ENCODE assay signal across 1 cellular context in genomic region chr15:33994005-33994615, GRCh38.
TF ChIP-seq lines count a peak whose summit lies in the region.

No MANE protein-coding gene starts in this region.

TF ChIP-seq in endothelial cell of umbilical vein, 7 proteins besides CTCF, POLR2A, EP300 and RAD21 (continued from another document):
- TF ChIP-seq EZH2 (IDR thresholded peaks at IDR 0.05; ENCODE audit: borderline replicate concordance, low read depth, low read length, severe bottlenecking) (no peak), POLR2AphosphoS5 (IDR thresholded peaks at IDR 0.05; ENCODE audit: insufficient read depth, low read depth, low read length) (no peak)
TF ChIP-seq in endothelial cell of umbilical vein: peak in this region for 0.
